9 cellular contexts compared by ENCODE assay signal in the genomic region with DNA sequence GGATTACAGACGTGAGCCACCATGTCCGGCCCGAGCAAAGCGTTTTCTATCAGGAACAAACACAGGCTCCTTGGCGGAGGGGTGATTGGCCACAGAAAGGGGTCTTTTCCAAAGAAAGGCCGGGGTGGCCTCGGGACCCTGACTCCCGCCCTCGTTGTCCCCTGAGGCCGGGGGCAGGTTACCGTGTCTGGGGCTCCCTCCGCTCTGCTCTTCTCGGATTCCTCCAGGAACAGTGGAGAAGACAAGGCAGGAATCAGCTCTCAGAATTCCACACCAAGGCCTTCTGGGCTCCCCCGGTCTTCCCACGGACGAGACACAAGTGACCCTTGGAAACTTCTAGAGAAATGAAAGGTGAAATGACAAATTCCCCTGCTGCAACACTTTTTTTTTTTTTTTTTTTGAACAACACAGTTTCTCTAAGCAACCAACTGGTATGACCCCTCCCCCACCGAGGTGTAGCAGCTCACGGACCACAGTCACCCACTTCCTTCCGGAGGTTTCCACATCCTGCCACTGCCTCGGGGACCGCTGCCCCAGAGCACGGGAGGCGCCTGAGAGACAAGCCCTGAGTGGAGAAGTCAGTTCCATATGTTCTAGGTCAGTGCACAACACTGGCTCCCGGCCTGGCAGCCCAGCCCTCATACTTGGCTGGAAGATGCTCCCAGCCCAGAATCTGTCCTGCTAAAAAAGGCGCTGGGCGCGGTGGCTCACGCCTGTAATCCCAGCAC. TPM values are rescaled to one million over a fixed set of nuclear protein-coding genes. Genes with fewer than 3 reads are reported as not detected.
A peak's percentile ranks its signal among the peaks of the same experiment; 100 is the strongest.
DNase-seq lines count a peak whose midpoint lies in the region; ATAC-seq and TF ChIP-seq lines count a peak whose summit lies in the region.
"Had no signal": no experiment of that assay in that cellular context is flagged by ENCODE, and none has a peak within 500 bp of the region (broad histone marks: within the 10 kb centered on the region; RNA-seq: fewer than 3 reads in every experiment).

No MANE protein-coding gene starts in this region.

- intact Hi-C loops in activated CD4-positive, alpha-beta T cell treated with anti-CD3 and anti-CD28 coated beads, Interleukin-2, amount 10 ng/mL, durations not matched to agents 24 days and 14 days (cut with micrococcal nuclease): loop anchor here (1.0 to 5.0 kb wide), 3 partner anchors 11 to 208 kb away; a partner anchor contains a TSS

- peak overlapping the region; percentile 98 for H3K4me3 Mint-ChIP-seq in activated CD4-positive, alpha-beta T cell treated with anti-CD3 and anti-CD28 coated beads, Interleukin-2, amount 10 ng/mL, durations not matched to agents 24 days and 14 days
- H3K4me3 Mint-ChIP-seq in type B pancreatic cell: no peak overlapping the region

- peaks cover 61% of the 10 kb centered on the region for H3K36me3 Mint-ChIP-seq in activated CD4-positive, alpha-beta T cell treated with anti-CD3 and anti-CD28 coated beads, Interleukin-2, amount 10 ng/mL, durations not matched to agents 24 days and 14 days (ENCODE audit: low read depth)
- peaks cover 3% of the 10 kb centered on the region for H3K36me3 Mint-ChIP-seq in type B pancreatic cell

- H3K4me1 ChIP-seq in neutrophil (ENCODE audit: control insufficient read depth in 1 of 2, insufficient read depth in 1 of 2, low read depth in 1 of 2, low read length in 1 of 2) (peaks cover 83 to 89% of the 10 kb centered on the region in 2 experiments), upper lobe of left lung (peaks cover 62 to 97% (median 70%) of the 10 kb centered on the region in 4 donors)

- TF ChIP-seq EP300 in upper lobe of left lung (IDR thresholded peaks at IDR 0.05): peak in 2 of 4 donors; percentile 47 to 65

- peaks cover 65% of the 10 kb centered on the region for H3K4me1 Mint-ChIP-seq in activated CD4-positive, alpha-beta T cell treated with anti-CD3 and anti-CD28 coated beads, Interleukin-2, amount 10 ng/mL, durations not matched to agents 24 days and 14 days
- peaks cover 20% of the 10 kb centered on the region for H3K4me1 Mint-ChIP-seq in type B pancreatic cell (ENCODE audit: unreplicated experiment)

- DNase-seq in HT1080 (ENCODE audit: low read depth) (peak; percentile 96), dermis microvascular lymphatic vessel endothelial cell (ENCODE audit: low read depth in 2 of 2) (peak; percentile 50 to 69), upper lobe of left lung (peak; percentile 85 to 89), foreskin melanocyte (no peak), type B pancreatic cell (ENCODE audit: extremely low spot score, unreplicated experiment) (no peak)
- peak; percentile 99 for DNase-seq in activated CD4-positive, alpha-beta T cell treated with anti-CD3 and anti-CD28 coated beads, Interleukin-2, amount 10 ng/mL, durations not matched to agents 24 days and 14 days

- WGBS in upper lobe of left lung, 2 donors: 50 to 84% methylated on average over 22 to 28 of the region's 28 CpGs

- H3K27ac Mint-ChIP-seq in activated CD4-positive, alpha-beta T cell treated with anti-CD3 and anti-CD28 coated beads, Interleukin-2, amount 10 ng/mL, durations not matched to agents 24 days and 14 days: peak overlapping the region; percentile 100
- H3K27ac Mint-ChIP-seq in type B pancreatic cell: no peak overlapping the region

- H3K27me3 ChIP-seq in neutrophil (no peaks in the 10 kb centered on the region), upper lobe of left lung (no peaks in the 10 kb centered on the region)

- TF ChIP-seq CTCF in neutrophil (IDR thresholded peaks at IDR 0.05) (no peak), upper lobe of left lung (IDR thresholded peaks at IDR 0.05) (no peak), type B pancreatic cell (conservative IDR thresholded peaks at IDR 0.05) (no peak)

- peaks cover 2% of the 10 kb centered on the region for H3K27me3 Mint-ChIP-seq in activated CD4-positive, alpha-beta T cell treated with anti-CD3 and anti-CD28 coated beads, Interleukin-2, amount 10 ng/mL, durations not matched to agents 24 days and 14 days
- H3K27me3 Mint-ChIP-seq in type B pancreatic cell: no peaks in the 10 kb centered on the region

- peak in 1 of 4 donors; percentile 50 for TF ChIP-seq POLR2A in upper lobe of left lung (IDR thresholded peaks at IDR 0.05)

- H3K9me3 ChIP-seq in neutrophil: no peaks in the 10 kb centered on the region
- H3K9me3 ChIP-seq in upper lobe of left lung: no peaks in the 10 kb centered on the region

- H3K9me3 Mint-ChIP-seq in activated CD4-positive, alpha-beta T cell treated with anti-CD3 and anti-CD28 coated beads, Interleukin-2, amount 10 ng/mL, durations not matched to agents 24 days and 14 days: peaks cover 3% of the 10 kb centered on the region
- no peaks in the 10 kb centered on the region for H3K9me3 Mint-ChIP-seq in type B pancreatic cell

- H3K27ac ChIP-seq in neutrophil (peak overlapping the region; percentile 100), upper lobe of left lung (peak overlapping the region; percentile 85 to 96 (median 90))
- H3K27ac ChIP-seq: SK-N-MC had no signal

- H3K4me3 ChIP-seq in neutrophil (ENCODE audit: low read depth in 1 of 2, low read length in 1 of 2) (peak overlapping the region; percentile 98 to 100), upper lobe of left lung (peak overlapping the region in 3 of 4 donors; percentile 27 to 51 (median 45))
- H3K4me3 ChIP-seq: SK-N-MC had no signal

- H3K36me3 ChIP-seq in neutrophil (peaks cover 47% of the 10 kb centered on the region), upper lobe of left lung (peaks cover 0 to 43% (median 19%) of the 10 kb centered on the region in 4 donors)

- ATAC-seq in GM19035 (IDR thresholded peaks at IDR 0.05; ENCODE audit: unreplicated experiment) (peak; percentile 40), upper lobe of left lung (ENCODE audit: low FRiP score in 2 of 2) (peak; percentile 76 to 83)

RNA-seq across cellular contexts. Expression of a gene that starts 11.0 kb away (rescaled TPM):
- total RNA-seq in HT1080 (2014; rRNA removed; shearing (Covaris generic)): 14.8 and 25.0 TPM in 2 replicates
- polyA plus RNA-seq in HT1080 (2015; cell fraction: cytosol; rRNA removed): 34.6 and 35.6 TPM in 2 replicates
- polyA plus RNA-seq in HT1080 (2015; cell fraction: nucleus; rRNA removed): 23.7 and 30.2 TPM in 2 replicates
- total RNA-seq in activated CD4-positive, alpha-beta T cell treated with anti-CD3 and anti-CD28 coated beads, Interleukin-2, amount 10 ng/mL, durations not matched to agents 24 days and 14 days: 184 and 185 TPM in 2 replicates
- total RNA-seq in dermis microvascular lymphatic vessel endothelial cell (14.8 and 22.8 TPM in 2 replicates), upper lobe of left lung (100 to 1,000 TPM in 1 of 6 donors, 10 to 100 TPM in 5; 35.4 to 107 (median 60.7) TPM), type B pancreatic cell (ENCODE audit: low replicate concordance) (34.6 and 37.8 TPM in 2 replicates)

RNA-seq across cellular contexts. Expression of a gene that starts 11.6 kb away (rescaled TPM):
- total RNA-seq in HT1080 (2014; rRNA removed; shearing (Covaris generic)): 1.7 and 2.8 TPM in 2 replicates
- polyA plus RNA-seq in HT1080 (2015; cell fraction: cytosol; rRNA removed): 0.93 and 2.0 TPM in 2 replicates
- polyA plus RNA-seq in HT1080 (2015; cell fraction: nucleus; rRNA removed): 9.6 and 12.8 TPM in 2 replicates
- 9.5 and 10.0 TPM in 2 replicates for total RNA-seq in activated CD4-positive, alpha-beta T cell treated with anti-CD3 and anti-CD28 coated beads, Interleukin-2, amount 10 ng/mL, durations not matched to agents 24 days and 14 days
- total RNA-seq in dermis microvascular lymphatic vessel endothelial cell: 0.76 and 0.77 TPM in 2 replicates
- 10 to 100 TPM in 2 of 6 donors, 1 to 10 TPM in 3, under 1 TPM in 1; 0.59 to 61.8 (median 6.4) TPM for total RNA-seq in upper lobe of left lung
- total RNA-seq in type B pancreatic cell (ENCODE audit: low replicate concordance): 4.9 and 7.4 TPM in 2 replicates

RNA-seq across cellular contexts. Expression of a gene that starts 34.1 kb away (rescaled TPM):
- 91.4 and 112 TPM in 2 replicates for total RNA-seq in HT1080 (2014; rRNA removed; shearing (Covaris generic))
- polyA plus RNA-seq in HT1080 (2015; cell fraction: cytosol; rRNA removed): 94.0 and 102 TPM in 2 replicates
- polyA plus RNA-seq in HT1080 (2015; cell fraction: nucleus; rRNA removed): 97.8 and 103 TPM in 2 replicates
- total RNA-seq in activated CD4-positive, alpha-beta T cell treated with anti-CD3 and anti-CD28 coated beads, Interleukin-2, amount 10 ng/mL, durations not matched to agents 24 days and 14 days: 159 and 169 TPM in 2 replicates
- 105 and 109 TPM in 2 replicates for total RNA-seq in dermis microvascular lymphatic vessel endothelial cell
- 100 to 1,000 TPM; 200 to 397 (median 264) TPM for total RNA-seq in upper lobe of left lung
- total RNA-seq in type B pancreatic cell (ENCODE audit: low replicate concordance): 118 and 120 TPM in 2 replicates

Comparison
In these comparisons a context has a peak if more than half of its experiments do, and no peak if none do; other contexts are left out.
1. DNase-seq: peak in HT1080 (single experiment), activated CD4-positive, alpha-beta T cell treated with anti-CD3 and anti-CD28 coated beads, Interleukin-2, amount 10 ng/mL, durations not matched to agents 24 days and 14 days (single experiment), dermis microvascular lymphatic vessel endothelial cell (2 of 2) and upper lobe of left lung (2 of 2); none in foreskin melanocyte (single experiment) and type B pancreatic cell (single experiment).